ENCODE assay signal across 15 cellular contexts in the genomic region with DNA sequence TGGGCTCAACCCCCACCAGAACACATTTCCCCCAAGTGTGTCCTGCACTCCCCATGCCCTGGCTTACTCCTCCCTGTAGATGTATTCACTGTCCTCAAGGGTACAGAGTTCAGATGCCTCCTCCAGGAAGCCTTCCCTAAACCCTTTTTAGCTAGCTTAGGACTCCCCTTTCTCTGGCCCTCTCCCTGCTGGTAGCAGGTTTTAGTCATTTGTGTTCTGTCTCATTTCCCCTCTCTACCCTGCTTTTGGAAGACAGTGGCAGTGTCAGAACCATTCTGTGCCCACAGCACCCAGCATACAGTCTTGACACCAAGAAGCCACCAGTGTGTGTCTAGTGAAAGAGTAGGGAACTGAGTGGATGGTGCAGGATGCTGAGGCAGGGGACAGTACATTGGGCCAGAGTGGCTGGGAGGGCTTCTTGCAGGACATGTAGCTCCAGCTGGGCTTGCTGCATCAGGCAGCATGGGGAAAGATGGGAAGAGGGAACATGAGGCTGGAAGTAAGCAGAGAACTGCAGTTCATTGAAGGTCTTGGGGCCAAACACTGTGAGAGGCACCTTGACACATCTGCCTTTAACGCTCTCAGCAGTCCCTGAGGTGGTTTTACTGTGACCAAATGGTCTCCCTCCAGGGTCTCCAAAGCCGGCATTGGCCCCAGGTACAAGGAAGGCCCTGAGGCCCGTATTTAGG. TPM values are rescaled to one million over a fixed set of nuclear protein-coding genes. Genes with fewer than 3 reads are reported as not detected.
A peak's percentile ranks its signal among the peaks of the same experiment; 100 is the strongest.
DNase-seq lines count a peak whose midpoint lies in the region; ATAC-seq and TF ChIP-seq lines count a peak whose summit lies in the region.
"Had no signal": no experiment of that assay in that cellular context is flagged by ENCODE, and none has a peak within 500 bp of the region (broad histone marks: within the 10 kb centered on the region; RNA-seq: fewer than 3 reads in every experiment).

No MANE protein-coding gene starts in this region.

- no peak overlapping the region for H3K4me3 Mint-ChIP-seq in activated CD4-positive, alpha-beta T cell treated with anti-CD3 and anti-CD28 coated beads, Interleukin-2, amount 10 ng/mL, durations not matched to agents 24 days and 14 days
- H3K4me3 Mint-ChIP-seq in mesothelial cell of epicardium (peak overlapping the region; percentile 76), type B pancreatic cell (peak overlapping the region; percentile 85)

- TF ChIP-seq CTCF in RWPE1 (conservative IDR thresholded peaks at IDR 0.05; ENCODE audit: low read depth) = no peak
- no peak for TF ChIP-seq CTCF in mesothelial cell of epicardium (IDR thresholded peaks at IDR 0.05; ENCODE audit: unreplicated experiment)
- no peak for TF ChIP-seq CTCF in type B pancreatic cell (conservative IDR thresholded peaks at IDR 0.05)

- H3K4me1 Mint-ChIP-seq in activated CD4-positive, alpha-beta T cell treated with anti-CD3 and anti-CD28 coated beads, Interleukin-2, amount 10 ng/mL, durations not matched to agents 24 days and 14 days = no peaks in the 10 kb centered on the region
- peaks cover 72% of the 10 kb centered on the region for H3K4me1 Mint-ChIP-seq in mesothelial cell of epicardium
- H3K4me1 Mint-ChIP-seq in type B pancreatic cell (ENCODE audit: unreplicated experiment) = peaks cover 33% of the 10 kb centered on the region

- H3K27me3 Mint-ChIP-seq in activated CD4-positive, alpha-beta T cell treated with anti-CD3 and anti-CD28 coated beads, Interleukin-2, amount 10 ng/mL, durations not matched to agents 24 days and 14 days = peaks cover 51% of the 10 kb centered on the region
- H3K27me3 Mint-ChIP-seq in mesothelial cell of epicardium (ENCODE audit: low read depth) (peaks cover 13% of the 10 kb centered on the region), type B pancreatic cell (peaks cover 25% of the 10 kb centered on the region)

- ATAC-seq in GM19395 (IDR thresholded peaks at IDR 0.05; ENCODE audit: unreplicated experiment) = no peak
- no peak for ATAC-seq in HG03095 (IDR thresholded peaks at IDR 0.05; ENCODE audit: unreplicated experiment)
- ATAC-seq in GM19324 (IDR thresholded peaks at IDR 0.05; ENCODE audit: low FRiP score, unreplicated experiment) = no peak

- POLR2A ChIA-PET in RWPE1 (lab: Yijun Ruan, JAX; ENCODE audit: low non-redundant PET) = no interaction called here

- H3K36me3 Mint-ChIP-seq in activated CD4-positive, alpha-beta T cell treated with anti-CD3 and anti-CD28 coated beads, Interleukin-2, amount 10 ng/mL, durations not matched to agents 24 days and 14 days (ENCODE audit: low read depth) = no peaks in the 10 kb centered on the region
- H3K36me3 Mint-ChIP-seq in mesothelial cell of epicardium (no peaks in the 10 kb centered on the region), type B pancreatic cell (peaks cover 3% of the 10 kb centered on the region)

- CTCF ChIA-PET in RWPE1 (lab: Yijun Ruan, JAX) = interaction anchor here (1.5 kb wide), 1 partner anchor 81 kb away, joined by 5 read pairs; no protein-coding TSS in a partner anchor

- no peaks in the 10 kb centered on the region for H3K9me3 Mint-ChIP-seq in activated CD4-positive, alpha-beta T cell treated with anti-CD3 and anti-CD28 coated beads, Interleukin-2, amount 10 ng/mL, durations not matched to agents 24 days and 14 days
- H3K9me3 Mint-ChIP-seq in mesothelial cell of epicardium (no peaks in the 10 kb centered on the region), type B pancreatic cell (no peaks in the 10 kb centered on the region)

- H3K27ac Mint-ChIP-seq in activated CD4-positive, alpha-beta T cell treated with anti-CD3 and anti-CD28 coated beads, Interleukin-2, amount 10 ng/mL, durations not matched to agents 24 days and 14 days = no peak overlapping the region
- H3K27ac Mint-ChIP-seq in mesothelial cell of epicardium (peak overlapping the region; percentile 84), type B pancreatic cell (peak overlapping the region; percentile 55)

- intact Hi-C loops in activated CD4-positive, alpha-beta T cell treated with anti-CD3 and anti-CD28 coated beads, Interleukin-2, amount 10 ng/mL, durations not matched to agents 24 days and 14 days (cut with micrococcal nuclease) = no loop called here

- H3K27ac ChIP-seq in RWPE1 = peak overlapping the region; percentile 82
- H3K27ac ChIP-seq: adrenal gland, SJSA1, tibial artery had no signal

- peak; percentile 65 for DNase-seq in activated CD4-positive, alpha-beta T cell treated with anti-CD3 and anti-CD28 coated beads, Interleukin-2, amount 10 ng/mL, durations not matched to agents 24 days and 14 days
- no peak for DNase-seq in activated CD4-positive, alpha-beta T cell treated with anti-CD3 and anti-CD28 coated beads, Interleukin-2, amount 50 U/mL, for 48 hours
- DNase-seq in RWPE1 (ENCODE audit: low spot score) (no peak), mesothelial cell of epicardium (ENCODE audit: low spot score in 2 of 2, unreplicated experiment in 2 of 2) (no peak), type B pancreatic cell (ENCODE audit: extremely low spot score, unreplicated experiment) (no peak)
- DNase-seq: activated CD4-positive, alpha-beta T cell treated with anti-CD3 and anti-CD28 coated beads, Interleukin-2, amount 50 U/mL, for 4 hours; activated T-cell treated with anti-CD3 and anti-CD28 coated beads, Interleukin-2, amount 50 U/mL, for 48 hours; NCI-H1694 had no signal

RNA-seq across cellular contexts. Expression of a gene that starts 2.5 kb away (rescaled TPM):
- total RNA-seq in activated CD4-positive, alpha-beta T cell treated with anti-CD3 and anti-CD28 coated beads, Interleukin-2, amount 10 ng/mL, durations not matched to agents 24 days and 14 days = not detected in 2 replicates
- total RNA-seq in mesothelial cell of epicardium (34.8 to 38.4 TPM (median 37.4 TPM) in 3 replicates), type B pancreatic cell (ENCODE audit: low replicate concordance) (9.9 and 21.1 TPM in 2 replicates)
- total RNA-seq: fibroblast of villous mesenchyme had no signal

Comparison
In these comparisons a context has a peak if more than half of its experiments do, and no peak if none do; other contexts are left out.
1. RNA of a gene that starts 2.5 kb away (total RNA-seq): 34.8 to 38.4 TPM in mesothelial cell of epicardium and 9.9 to 21.1 TPM in type B pancreatic cell; not detected in activated CD4-positive, alpha-beta T cell treated with anti-CD3 and anti-CD28 coated beads, Interleukin-2, amount 10 ng/mL, durations not matched to agents 24 days and 14 days; every median in the first group is over 10 times any median in the second.